29 cellular contexts compared by ENCODE assay signal in the genomic region with DNA sequence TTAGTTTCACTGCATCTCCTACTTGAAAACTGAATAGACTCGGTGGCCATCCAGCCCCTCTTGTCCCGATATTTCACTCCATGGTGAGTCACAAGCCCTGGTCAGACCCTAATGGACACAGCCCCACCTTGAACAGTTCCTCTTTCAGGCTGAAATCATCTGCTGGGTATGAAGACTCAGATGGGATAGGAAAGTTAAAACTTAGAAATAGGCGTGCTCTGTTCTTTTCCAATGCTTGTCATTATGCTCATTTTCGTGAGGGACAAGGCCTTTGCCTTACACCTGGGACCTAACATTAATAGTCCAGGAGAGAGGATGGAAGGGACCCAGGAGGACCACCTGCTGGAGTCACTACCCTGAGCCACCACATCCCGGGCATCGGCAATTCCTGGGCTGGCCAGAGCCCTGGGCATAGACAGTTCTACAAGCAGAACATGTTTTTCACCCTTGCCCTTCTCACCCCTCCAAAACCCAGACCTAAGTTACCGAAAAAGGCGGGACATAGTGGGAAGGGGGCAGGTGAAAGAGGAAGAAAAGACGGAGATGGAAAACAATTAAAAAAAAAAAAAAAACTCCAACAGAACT.
DNase-seq lines count a peak whose midpoint lies in the region; ATAC-seq, FAIRE-seq and TF ChIP-seq lines count a peak whose summit lies in the region.
"Had no signal": no experiment of that assay in that cellular context is flagged by ENCODE, and none has a peak within 500 bp of the region (broad histone marks: within the 10 kb centered on the region; RNA-seq: fewer than 3 reads in every experiment).

No MANE protein-coding gene starts in this region.

- CTCF ChIA-PET in A549 (lab: Yijun Ruan, JAX) (interaction anchor here (0.9 to 2.2 kb wide), 2 partner anchors 9 to 162 kb away, joined by 3 to 8 read pairs; no protein-coding TSS in a partner anchor), PC-9 (lab: Charles Lee) (no interaction called here)

- TF ChIP-seq CTCF in A549 (IDR thresholded peaks at IDR 0.05) (no peak), PC-9 (conservative IDR thresholded peaks at IDR 0.05) (no peak), kidney (IDR thresholded peaks at IDR 0.05; ENCODE audit: borderline replicate concordance, extremely low read depth, insufficient read depth) (no peak), progenitor cell of endocrine pancreas (IDR thresholded peaks at IDR 0.05; ENCODE audit: unreplicated experiment) (no peak), ovary (IDR thresholded peaks at IDR 0.05) (no peak)

- H3K4me1 ChIP-seq in A549: peaks cover 62% of the 10 kb centered on the region
- H3K4me1 ChIP-seq in PC-9 (replicated peaks; ENCODE audit: insufficient read depth): peaks cover 27% of the 10 kb centered on the region
- no peaks in the 10 kb centered on the region for H3K4me1 ChIP-seq in kidney (ENCODE audit: control insufficient read depth in 1 of 2, insufficient read depth in 1 of 2, low read depth in 1 of 2, low read length in 2 of 2)
- H3K4me1 ChIP-seq in ovary (ENCODE audit: insufficient read depth): no peaks in the 10 kb centered on the region

- peak overlapping the region; percentile 21 for H3K4me2 ChIP-seq in A549
- no peak overlapping the region for H3K4me2 ChIP-seq in PC-9
- H3K4me2 ChIP-seq: BLaER1 treated with 17β-estradiol and CSF1 and Interleukin-3, amounts not matched to agents 10 nM and 100 nM; SK-N-SH had no signal

- TF ChIP-seq POLR2A in A549 (IDR thresholded peaks at IDR 0.05; ENCODE audit: low read length) (no peak), ovary (IDR thresholded peaks at IDR 0.05) (no peak)

- TF ChIP-seq EP300 in A549 (IDR thresholded peaks at IDR 0.05) (no peak), ovary (IDR thresholded peaks at IDR 0.05) (no peak)

- H3K4me1 Mint-ChIP-seq in progenitor cell of endocrine pancreas (ENCODE audit: low read depth): peaks cover 46% of the 10 kb centered on the region
- H3K4me1 Mint-ChIP-seq: CD4-positive, alpha-beta memory T cell had no signal

- no peak for TF ChIP-seq RAD21 in A549 (conservative IDR thresholded peaks at IDR 0.05 in 1 of 2, IDR thresholded peaks at IDR 0.05 in 1 of 2)

- no peak overlapping the region for H3K4me3 ChIP-seq in A549
- no peak overlapping the region for H3K4me3 ChIP-seq in PC-9
- no peak overlapping the region for H3K4me3 ChIP-seq in kidney (ENCODE audit: low read length in 2 of 2)
- no peak overlapping the region for H3K4me3 ChIP-seq in ovary
- H3K4me3 ChIP-seq: BLaER1 treated with 17β-estradiol and CSF1 and Interleukin-3, amounts not matched to agents 10 nM and 100 nM; K562 had no signal

- ATAC-seq in A549: peak in 1 of 2 experiments; percentile 39; a peak in 3 of 6 replicates
- ATAC-seq: K562 had no signal

- peaks cover 6% of the 10 kb centered on the region for H3K27me3 Mint-ChIP-seq in progenitor cell of endocrine pancreas

- BruUV-seq in PC-9 (replicated peaks; lab: Mats Ljungman, UMichigan): no TSS peak

- H3K9me2 ChIP-seq in PC-9 (ENCODE audit: insufficient read depth): no peaks in the 10 kb centered on the region
- H3K9me2 ChIP-seq: SK-N-SH had no signal

- peak overlapping the region; percentile 44 to 62; a peak in 5 of 6 replicates for H3K27ac ChIP-seq in A549
- H3K27ac ChIP-seq in PC-9: peak overlapping the region; percentile 14; the same call in 1 of the 2 replicates
- no peak overlapping the region for H3K27ac ChIP-seq in kidney (ENCODE audit: low read depth in 2 of 2, low read length in 2 of 2)
- H3K27ac ChIP-seq in ovary: no peak overlapping the region
- H3K27ac ChIP-seq: BLaER1 treated with 17β-estradiol and CSF1 and Interleukin-3, amounts not matched to agents 10 nM and 100 nM had no signal

- peaks cover 19% of the 10 kb centered on the region; the same call in 1 of the 2 replicates for H3K79me2 ChIP-seq in PC-9 (ENCODE audit: low read depth)

- H3K27me3 ChIP-seq in PC-9 (ENCODE audit: insufficient read depth, low read depth) (no peaks in the 10 kb centered on the region), ovary (no peaks in the 10 kb centered on the region)
- H3K27me3 ChIP-seq: BLaER1 treated with 17β-estradiol and CSF1 and Interleukin-3, amounts not matched to agents 10 nM and 100 nM had no signal

- H3K9me3 Mint-ChIP-seq in progenitor cell of endocrine pancreas (ENCODE audit: low read depth): peaks cover 3% of the 10 kb centered on the region

- H2AFZ ChIP-seq in PC-9: no peak overlapping the region

- no peak for FAIRE-seq in A549 (lab: Jason Lieb, UNC)
- no peak for FAIRE-seq in kidney (lab: Jason Lieb, UNC)
- FAIRE-seq: A204.1, GM12892, H1, K562, RCC 7860 had no signal

- 71% methylated on average over 9 of the region's 9 CpGs for WGBS in A549 (ENCODE audit: missing lambda C conversion rate)
- WGBS in ovary, 3 donors: 89 to 91% (median 89%) methylated on average over 9 of the region's 9 CpGs

- no peak overlapping the region for H3K4me3 Mint-ChIP-seq in progenitor cell of endocrine pancreas (ENCODE audit: low read depth)
- H3K4me3 Mint-ChIP-seq: CD4-positive, alpha-beta memory T cell had no signal

- H3K36me3 Mint-ChIP-seq in progenitor cell of endocrine pancreas (ENCODE audit: insufficient read depth): peaks cover 26% of the 10 kb centered on the region
- H3K36me3 Mint-ChIP-seq: CD4-positive, alpha-beta memory T cell had no signal

- H4K20me1 ChIP-seq in PC-9 (ENCODE audit: insufficient read depth): no peaks in the 10 kb centered on the region
- H4K20me1 ChIP-seq: BLaER1 treated with 17β-estradiol and CSF1 and Interleukin-3, amounts not matched to agents 10 nM and 100 nM had no signal

- DNase-seq in A549 (ENCODE audit: low read depth in 1 of 2, low spot score in 1 of 2) (no peak), PC-9 (no peak), kidney (peak; percentile 41), progenitor cell of endocrine pancreas (ENCODE audit: low spot score, unreplicated experiment) (no peak), COLO829 (ENCODE audit: low spot score) (no peak), ovary (no peak), NCI-H510A (lab: John Stamatoyannopoulos, UW) (no peak), SK-N-DZ (ENCODE audit: low spot score) (no peak)
- DNase-seq: AML-193; CD4-positive, alpha-beta memory T cell; DMS79 treated with DMSO at 0.1 percent for 48 hours; GF-D8; HCEC 1CT; Kasumi-1; MV-4-11; NCI-H1105; NCI-H1436 treated with DMSO at 0.1 percent for 48 hours; NCI-H187 treated with DMSO at 0.1 percent for 48 hours; NCI-H2171 treated with DMSO at 0.1 percent for 48 hours; NCI-H524 treated with DMSO at 0.1 percent for 48 hours; SIG-M5; SK-N-SH; SW 1271 had no signal

- intact Hi-C loops in PC-9 (cut with micrococcal nuclease; ENCODE audit: unreplicated experiment) (no loop called here), kidney (cut with DNase I) (no loop called here), ovary (cut with DNase I) (no loop called here)

- peaks cover 21% of the 10 kb centered on the region for H3K36me3 ChIP-seq in PC-9 (ENCODE audit: low read depth)
- no peaks in the 10 kb centered on the region for H3K36me3 ChIP-seq in kidney (ENCODE audit: control insufficient read depth in 1 of 2, insufficient read depth in 2 of 2, low read length in 2 of 2)
- no peaks in the 10 kb centered on the region for H3K36me3 ChIP-seq in ovary
- H3K36me3 ChIP-seq: BLaER1 treated with 17β-estradiol and CSF1 and Interleukin-3, amounts not matched to agents 10 nM and 100 nM had no signal

- H3K9ac ChIP-seq in kidney (ENCODE audit: low read length in 2 of 2): no peak overlapping the region
- H3K9ac ChIP-seq: BLaER1 treated with 17β-estradiol and CSF1 and Interleukin-3, amounts not matched to agents 10 nM and 100 nM; SK-N-SH had no signal

- H3K9me3 ChIP-seq in A549 (no peaks in the 10 kb centered on the region), PC-9 (ENCODE audit: insufficient read depth, low read depth) (peaks cover 3% of the 10 kb centered on the region; the same call in 1 of the 2 replicates), kidney (ENCODE audit: control insufficient read depth in 1 of 2, low read length in 2 of 2) (no peaks in the 10 kb centered on the region), ovary (no peaks in the 10 kb centered on the region)
- H3K9me3 ChIP-seq: BLaER1 treated with 17β-estradiol and CSF1 and Interleukin-3, amounts not matched to agents 10 nM and 100 nM; SK-N-SH had no signal

- peaks cover 26% of the 10 kb centered on the region for H3F3A ChIP-seq in PC-9 (ENCODE audit: insufficient read depth, low read depth)

- H3K27ac Mint-ChIP-seq in progenitor cell of endocrine pancreas: peak overlapping the region; percentile 70
- H3K27ac Mint-ChIP-seq: CD4-positive, alpha-beta memory T cell had no signal

- POLR2A ChIA-PET in A549 (lab: Yijun Ruan, JAX): interaction anchor here (1.0 kb wide), 1 partner anchor 16 kb away, joined by 3 read pairs; no protein-coding TSS in a partner anchor
- POLR2A ChIA-PET in PC-9 (lab: Charles Lee; ENCODE audit: unreplicated experiment): no interaction called here

TF ChIP-seq in A549, 52 proteins besides CTCF, POLR2A, EP300 and RAD21 (continues in another document):
- TF ChIP-seq RNF2 (IDR thresholded peaks at IDR 0.05; ENCODE audit: borderline replicate concordance, low read depth) (no peak), CEBPB (IDR thresholded peaks at IDR 0.05) (no peak), RCOR1 (IDR thresholded peaks at IDR 0.05; ENCODE audit: low read depth, low read length) (no peak), MYC (IDR thresholded peaks at IDR 0.05; ENCODE audit: borderline replicate concordance, low read length) (no peak), FOSL2 (IDR thresholded peaks at IDR 0.05) (no peak), FOSL2 (CRISPR knock-in tag; IDR thresholded peaks at IDR 0.05) (no peak), FOXS1 (CRISPR knock-in tag; IDR thresholded peaks at IDR 0.05) (no peak), HDAC2 (IDR thresholded peaks at IDR 0.05) (no peak), HOXB5 (CRISPR knock-in tag; IDR thresholded peaks at IDR 0.05) (no peak), CBX2 (IDR thresholded peaks at IDR 0.05; ENCODE audit: borderline replicate concordance, low read depth) (no peak), NPAS2 (CRISPR knock-in tag; IDR thresholded peaks at IDR 0.05; ENCODE audit: borderline replicate concordance) (no peak), HOXB13 (CRISPR knock-in tag; IDR thresholded peaks at IDR 0.05; ENCODE audit: low read depth) (no peak)
- TF ChIP-seq, protein P1, sequence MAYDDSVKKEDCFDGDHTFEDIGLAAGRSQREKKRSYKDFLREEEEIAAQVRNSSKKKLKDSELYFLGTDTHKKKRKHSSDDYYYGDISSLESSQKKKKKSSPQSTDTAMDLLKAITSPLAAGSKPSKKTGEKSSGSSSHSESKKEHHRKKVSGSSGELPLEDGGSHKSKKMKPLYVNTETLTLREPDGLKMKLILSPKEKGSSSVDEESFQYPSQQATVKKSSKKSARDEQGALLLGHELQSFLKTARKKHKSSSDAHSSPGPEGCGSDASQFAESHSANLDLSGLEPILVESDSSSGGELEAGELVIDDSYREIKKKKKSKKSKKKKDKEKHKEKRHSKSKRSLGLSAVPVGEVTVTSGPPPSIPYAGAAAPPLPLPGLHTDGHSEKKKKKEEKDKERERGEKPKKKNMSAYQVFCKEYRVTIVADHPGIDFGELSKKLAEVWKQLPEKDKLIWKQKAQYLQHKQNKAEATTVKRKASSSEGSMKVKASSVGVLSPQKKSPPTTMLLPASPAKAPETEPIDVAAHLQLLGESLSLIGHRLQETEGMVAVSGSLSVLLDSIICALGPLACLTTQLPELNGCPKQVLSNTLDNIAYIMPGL (CRISPR knock-in tag; IDR thresholded peaks at IDR 0.05; ENCODE audit: borderline replicate concordance): no peak

Comparison
In these comparisons a context has a peak if more than half of its experiments do, and no peak if none do; other contexts are left out.
1. H3K27ac ChIP-seq: peak in A549 (2 of 2) and PC-9 (single experiment); none in kidney (0 of 2) and ovary (0 of 2).